ENCODE assay signal across 9 cellular contexts in the genomic region with DNA sequence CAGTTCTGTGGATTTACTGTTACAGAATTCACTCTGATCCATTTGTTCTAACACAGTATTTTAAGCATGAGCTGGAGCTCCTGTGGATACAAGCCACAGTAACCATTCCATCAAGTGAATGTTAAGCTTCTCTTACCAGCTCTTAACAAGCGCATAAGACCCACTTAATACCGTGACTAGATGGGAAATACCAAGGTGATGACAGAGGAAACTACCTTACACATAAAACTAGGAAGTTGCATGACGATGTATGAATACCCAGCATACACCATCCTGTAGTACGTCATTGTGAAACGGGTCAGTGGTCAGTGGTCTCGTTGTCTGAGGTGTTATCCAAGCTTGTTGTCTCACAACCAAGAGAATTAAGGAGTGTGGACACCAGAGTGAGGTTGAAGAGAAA. TPM values are rescaled to one million over a fixed set of nuclear protein-coding genes. Genes with fewer than 3 reads are reported as not detected.
DNase-seq lines count a peak whose midpoint lies in the region; ATAC-seq and TF ChIP-seq lines count a peak whose summit lies in the region.
"Had no signal": no experiment of that assay in that cellular context is flagged by ENCODE, and none has a peak within 500 bp of the region (broad histone marks: within the 10 kb centered on the region; RNA-seq: fewer than 3 reads in every experiment).

No MANE protein-coding gene starts in this region.

- H3K27me3 ChIP-seq in muscle layer of duodenum (ENCODE audit: low read depth, low read length): no peaks in the 10 kb centered on the region
- H3K27me3 ChIP-seq in A673 (replicated peaks; ENCODE audit: insufficient read depth, low read depth, low read length, poor library complexity): no peaks in the 10 kb centered on the region

- POLR2A ChIA-PET in A673 (lab: Charles Lee; ENCODE audit: low non-redundant PET): no interaction called here

- peak overlapping the region; percentile 36 for H3K27ac ChIP-seq in muscle layer of duodenum (ENCODE audit: low read length)
- no peak overlapping the region for H3K27ac ChIP-seq in A673 (ENCODE audit: low read depth, low read length, poor library complexity, severe bottlenecking)

- intact Hi-C loops in sciatic nerve (cut with DNase I): no loop called here
- intact Hi-C loops in A673 (cut with micrococcal nuclease; ENCODE audit: unreplicated experiment): no loop called here

- H3K9me3 ChIP-seq in muscle layer of duodenum (ENCODE audit: control insufficient read depth in 1 of 2, low read length in 2 of 2) (no peaks in the 10 kb centered on the region), A673 (ENCODE audit: low read depth, low read length, poor library complexity, severe bottlenecking) (no peaks in the 10 kb centered on the region)

- no peak for TF ChIP-seq CTCF in A673 (conservative IDR thresholded peaks at IDR 0.05; ENCODE audit: low read depth, low read length)

- H3K36me3 ChIP-seq in muscle layer of duodenum (ENCODE audit: control insufficient read depth in 1 of 2, insufficient read depth in 2 of 2, low read length in 2 of 2) (no peaks in the 10 kb centered on the region), A673 (ENCODE audit: insufficient read depth, low read length, poor library complexity, severe bottlenecking) (no peaks in the 10 kb centered on the region)

- no peak for TF ChIP-seq POLR2A in GM18505 (IDR thresholded peaks at IDR 0.05; ENCODE audit: borderline replicate concordance, extremely low read depth, insufficient read depth, insufficient read length)

- DNase-seq in MV-4-11 (lab: John Stamatoyannopoulos, UW) (peak; percentile 49), hippocampal formation (lab: John Stamatoyannopoulos, UW) (no peak), hepatic stellate cell (ENCODE audit: low spot score) (no peak), sciatic nerve (ENCODE audit: low spot score) (no peak), A673 (ENCODE audit: low spot score) (no peak)
- DNase-seq: kidney had no signal

- CTCF ChIA-PET in A673 (lab: Charles Lee): no interaction called here

- no peak overlapping the region for H3K4me3 ChIP-seq in muscle layer of duodenum (ENCODE audit: low read depth in 1 of 2, low read length in 2 of 2)
- H3K4me3 ChIP-seq in A673 (ENCODE audit: low read depth, low read length, poor library complexity, severe bottlenecking): no peak overlapping the region

- H3K4me1 ChIP-seq in muscle layer of duodenum (ENCODE audit: control insufficient read depth in 1 of 2, insufficient read depth in 2 of 2, low read length in 2 of 2): peaks cover 12 to 21% of the 10 kb centered on the region in 2 donors
- peaks cover 6% of the 10 kb centered on the region for H3K4me1 ChIP-seq in A673 (ENCODE audit: insufficient read depth, low read length, poor library complexity, severe bottlenecking)

- ATAC-seq in GM18505 (IDR thresholded peaks at IDR 0.05; ENCODE audit: unreplicated experiment) (peak; percentile 26), GM21529 (IDR thresholded peaks at IDR 0.05; ENCODE audit: unreplicated experiment) (peak; percentile 36), sciatic nerve (no peak)

- no TSS peak for BruUV-seq in A673 (replicated peaks; lab: Mats Ljungman, UMichigan)

RNA-seq across cellular contexts. Expression of a gene that starts 2.0 kb away (rescaled TPM):
- total RNA-seq in sciatic nerve (47.8 TPM), A673 (2021) (9.5 and 11.5 TPM in 2 replicates)

RNA-seq across cellular contexts. Expression of a gene that starts 10.0 kb away (rescaled TPM):
- total RNA-seq in sciatic nerve: 2.7 TPM
- total RNA-seq in A673 (2021): not detected in 2 replicates
